In genomic region chr18:4636957-4637356, GRCh38 we compare ENCODE assay signal across 16 cellular contexts.
DNase-seq lines count a peak whose midpoint lies in the region; ATAC-seq and TF ChIP-seq lines count a peak whose summit lies in the region.
"Had no signal": no experiment of that assay in that cellular context is flagged by ENCODE, and none has a peak within 500 bp of the region (broad histone marks: within the 10 kb centered on the region; RNA-seq: fewer than 3 reads in every experiment).

No MANE protein-coding gene starts in this region.

- peaks cover 4% of the 10 kb centered on the region for H3K27me3 ChIP-seq in foreskin keratinocyte
- H3K27me3 ChIP-seq: colonic mucosa had no signal

- ATAC-seq in foreskin keratinocyte (peak; percentile 44), HG02884 (IDR thresholded peaks at IDR 0.05; ENCODE audit: unreplicated experiment) (no peak), HG03342 (IDR thresholded peaks at IDR 0.05; ENCODE audit: unreplicated experiment) (no peak)
- ATAC-seq: K562, left cardiac atrium had no signal

- H3K4me1 ChIP-seq in foreskin keratinocyte: no peaks in the 10 kb centered on the region
- H3K4me1 ChIP-seq: colonic mucosa had no signal

- no peak overlapping the region for H3K27ac ChIP-seq in foreskin keratinocyte
- H3K27ac ChIP-seq: colonic mucosa, GM23248, thoracic aorta had no signal

- DNase-seq in Caki2 (ENCODE audit: low read depth) (peak; percentile 54), HT-29 (ENCODE audit: low spot score) (peak; percentile 7), NCI-H69 (lab: John Stamatoyannopoulos, UW) (peak; percentile 99), foreskin keratinocyte (no peak), GM03348 (ENCODE audit: low spot score) (no peak), SIG-M5 (lab: John Stamatoyannopoulos, UW) (no peak)
- DNase-seq: activated naive CD8-positive, alpha-beta T cell treated with anti-CD3 and anti-CD28 coated beads, Interleukin-2, amount 10 ng/mL, durations not matched to agents 7 days and 5 days; activated T-cell treated with anti-CD3 and anti-CD28 coated beads, Interleukin-2, amount 50 U/mL, for 48 hours; colonic mucosa; GM23248; left cardiac atrium; stimulated activated CD4-positive, alpha-beta T cell treated with anti-CD3 and anti-CD28 coated beads, Interleukin-12 subunit alpha, Interleukin-12 subunit beta, amount 100 ng/mL, for 4 hours had no signal

- no peak for TF ChIP-seq CTCF in foreskin keratinocyte (conservative IDR thresholded peaks at IDR 0.05)

- in situ Hi-C loops in Caki2 (cut with HindIII; ENCODE audit: low pct_unique_long_range_greater_than_20kb, low sequenced_read_pairs): no loop called here

Comparison
In these comparisons a context has a peak if more than half of its experiments do, and no peak if none do; other contexts are left out.
1. DNase-seq: peak in Caki2 (single experiment), HT-29 (single experiment) and NCI-H69 (single experiment); none in foreskin keratinocyte (0 of 2), GM03348 (single experiment) and SIG-M5 (single experiment).